Comparison of ENCODE assay signal across 1 cellular context in the genomic region with DNA sequence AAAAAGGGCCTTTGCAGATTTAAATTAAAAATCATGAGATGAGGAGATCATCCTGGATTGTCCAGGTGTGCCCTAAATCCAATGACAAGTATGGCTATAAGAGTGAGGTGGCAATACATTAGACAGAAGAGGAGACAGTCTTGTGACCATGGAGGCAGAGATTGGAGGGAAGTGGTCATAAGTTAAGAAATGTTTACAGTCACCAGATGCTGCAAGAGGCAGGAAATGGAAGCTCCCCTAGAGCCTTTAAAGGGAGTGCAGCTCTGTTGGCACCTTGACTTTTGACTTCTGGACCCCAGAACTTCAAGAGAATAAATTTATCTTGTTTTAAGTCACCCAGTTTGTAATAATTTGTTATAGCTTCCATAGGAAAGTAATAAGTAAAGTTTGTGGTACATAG.
TF ChIP-seq lines count a peak whose summit lies in the region.

No MANE protein-coding gene starts in this region.

TF ChIP-seq in GM23338, 12 proteins besides CTCF, POLR2A, EP300 and RAD21 (continued from another document):
- TF ChIP-seq, protein P1, sequence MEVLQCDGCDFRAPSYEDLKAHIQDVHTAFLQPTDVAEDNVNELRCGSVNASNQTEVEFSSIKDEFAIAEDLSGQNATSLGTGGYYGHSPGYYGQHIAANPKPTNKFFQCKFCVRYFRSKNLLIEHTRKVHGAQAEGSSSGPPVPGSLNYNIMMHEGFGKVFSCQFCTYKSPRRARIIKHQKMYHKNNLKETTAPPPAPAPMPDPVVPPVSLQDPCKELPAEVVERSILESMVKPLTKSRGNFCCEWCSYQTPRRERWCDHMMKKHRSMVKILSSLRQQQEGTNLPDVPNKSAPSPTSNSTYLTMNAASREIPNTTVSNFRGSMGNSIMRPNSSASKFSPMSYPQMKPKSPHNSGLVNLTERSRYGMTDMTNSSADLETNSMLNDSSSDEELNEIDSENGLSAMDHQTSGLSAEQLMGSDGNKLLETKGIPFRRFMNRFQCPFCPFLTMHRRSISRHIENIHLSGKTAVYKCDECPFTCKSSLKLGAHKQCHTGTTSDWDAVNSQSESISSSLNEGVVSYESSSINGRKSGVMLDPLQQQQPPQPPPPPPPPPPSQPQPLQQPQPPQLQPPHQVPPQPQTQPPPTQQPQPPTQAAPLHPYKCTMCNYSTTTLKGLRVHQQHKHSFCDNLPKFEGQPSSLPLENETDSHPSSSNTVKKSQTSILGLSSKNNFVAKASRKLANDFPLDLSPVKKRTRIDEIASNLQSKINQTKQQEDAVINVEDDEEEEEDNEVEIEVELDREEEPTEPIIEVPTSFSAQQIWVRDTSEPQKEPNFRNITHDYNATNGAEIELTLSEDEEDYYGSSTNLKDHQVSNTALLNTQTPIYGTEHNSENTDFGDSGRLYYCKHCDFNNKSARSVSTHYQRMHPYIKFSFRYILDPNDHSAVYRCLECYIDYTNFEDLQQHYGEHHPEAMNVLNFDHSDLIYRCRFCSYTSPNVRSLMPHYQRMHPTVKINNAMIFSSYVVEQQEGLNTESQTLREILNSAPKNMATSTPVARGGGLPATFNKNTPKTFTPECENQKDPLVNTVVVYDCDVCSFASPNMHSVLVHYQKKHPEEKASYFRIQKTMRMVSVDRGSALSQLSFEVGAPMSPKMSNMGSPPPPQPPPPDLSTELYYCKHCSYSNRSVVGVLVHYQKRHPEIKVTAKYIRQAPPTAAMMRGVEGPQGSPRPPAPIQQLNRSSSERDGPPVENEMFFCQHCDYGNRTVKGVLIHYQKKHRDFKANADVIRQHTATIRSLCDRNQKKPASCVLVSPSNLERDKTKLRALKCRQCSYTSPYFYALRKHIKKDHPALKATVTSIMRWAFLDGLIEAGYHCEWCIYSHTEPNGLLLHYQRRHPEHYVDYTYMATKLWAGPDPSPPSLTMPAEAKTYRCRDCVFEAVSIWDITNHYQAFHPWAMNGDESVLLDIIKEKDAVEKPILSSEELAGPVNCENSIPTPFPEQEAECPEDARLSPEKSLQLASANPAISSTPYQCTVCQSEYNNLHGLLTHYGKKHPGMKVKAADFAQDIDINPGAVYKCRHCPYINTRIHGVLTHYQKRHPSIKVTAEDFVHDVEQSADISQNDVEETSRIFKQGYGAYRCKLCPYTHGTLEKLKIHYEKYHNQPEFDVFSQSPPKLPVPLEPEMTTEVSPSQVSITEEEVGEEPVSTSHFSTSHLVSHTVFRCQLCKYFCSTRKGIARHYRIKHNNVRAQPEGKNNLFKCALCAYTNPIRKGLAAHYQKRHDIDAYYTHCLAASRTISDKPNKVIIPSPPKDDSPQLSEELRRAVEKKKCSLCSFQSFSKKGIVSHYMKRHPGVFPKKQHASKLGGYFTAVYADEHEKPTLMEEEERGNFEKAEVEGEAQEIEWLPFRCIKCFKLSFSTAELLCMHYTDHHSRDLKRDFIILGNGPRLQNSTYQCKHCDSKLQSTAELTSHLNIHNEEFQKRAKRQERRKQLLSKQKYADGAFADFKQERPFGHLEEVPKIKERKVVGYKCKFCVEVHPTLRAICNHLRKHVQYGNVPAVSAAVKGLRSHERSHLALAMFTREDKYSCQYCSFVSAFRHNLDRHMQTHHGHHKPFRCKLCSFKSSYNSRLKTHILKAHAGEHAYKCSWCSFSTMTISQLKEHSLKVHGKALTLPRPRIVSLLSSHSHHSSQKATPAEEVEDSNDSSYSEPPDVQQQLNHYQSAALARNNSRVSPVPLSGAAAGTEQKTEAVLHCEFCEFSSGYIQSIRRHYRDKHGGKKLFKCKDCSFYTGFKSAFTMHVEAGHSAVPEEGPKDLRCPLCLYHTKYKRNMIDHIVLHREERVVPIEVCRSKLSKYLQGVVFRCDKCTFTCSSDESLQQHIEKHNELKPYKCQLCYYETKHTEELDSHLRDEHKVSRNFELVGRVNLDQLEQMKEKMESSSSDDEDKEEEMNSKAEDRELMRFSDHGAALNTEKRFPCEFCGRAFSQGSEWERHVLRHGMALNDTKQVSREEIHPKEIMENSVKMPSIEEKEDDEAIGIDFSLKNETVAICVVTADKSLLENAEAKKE (CRISPR knock-in tag; IDR thresholded peaks at IDR 0.05), result no peak
- TF ChIP-seq ETS1 (IDR thresholded peaks at IDR 0.05) (no peak), CREB1 (CRISPR knock-in tag; IDR thresholded peaks at IDR 0.05; ENCODE audit: low read depth) (no peak), EZH2phosphoT487 (IDR thresholded peaks at IDR 0.05; ENCODE audit: unreplicated experiment) (no peak)
